ENCODE assay signal across 27 cellular contexts in the genomic region with DNA sequence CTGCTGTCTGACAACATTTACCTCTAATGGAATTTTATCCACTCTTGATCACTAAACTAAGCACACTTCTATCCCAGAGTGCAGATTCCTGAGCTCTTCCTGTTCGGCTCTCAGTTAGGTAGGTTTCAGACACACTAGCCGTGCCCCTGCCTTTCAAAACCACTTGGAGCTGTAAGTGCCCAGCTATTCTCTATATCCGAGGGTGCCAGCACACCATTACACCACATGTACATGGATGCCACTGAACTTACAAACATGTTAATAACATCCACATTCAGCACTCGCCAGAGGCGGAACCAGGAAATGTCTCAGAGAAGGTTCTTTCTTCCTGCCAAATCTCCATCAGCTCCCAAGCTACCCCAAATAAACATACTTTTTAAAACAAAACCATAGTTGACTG.
A peak's percentile ranks its signal among the peaks of the same experiment; 100 is the strongest.
DNase-seq lines count a peak whose midpoint lies in the region; ATAC-seq, FAIRE-seq and TF ChIP-seq lines count a peak whose summit lies in the region.
"Had no signal": no experiment of that assay in that cellular context is flagged by ENCODE, and none has a peak within 500 bp of the region (broad histone marks: within the 10 kb centered on the region; RNA-seq: fewer than 3 reads in every experiment).

No MANE protein-coding gene starts in this region.

- peaks cover 0 to 18% of the 10 kb centered on the region in 2 experiments; a peak in 3 of 5 replicates for H3K4me1 ChIP-seq in K562 (replicated peaks in 1 of 2; ENCODE audit: control insufficient read depth in 2 of 2, insufficient read depth in 2 of 2, low read length in 2 of 2)
- peaks cover 7% of the 10 kb centered on the region for H3K4me1 ChIP-seq in rectal smooth muscle tissue (ENCODE audit: control insufficient read depth, insufficient read depth, low read length)

- 43% methylated on average over 5 of the region's 5 CpGs for WGBS in K562 (ENCODE audit: insufficient coverage, low coverage, missing lambda C conversion rate)

- POLR2A ChIA-PET in K562 (lab: Yijun Ruan, JAX): interaction anchor here (1.0 kb wide), 1 partner anchor 9 kb away, joined by 4 read pairs; no protein-coding TSS in a partner anchor

- no peak overlapping the region for H3K4me2 ChIP-seq in K562 (ENCODE audit: insufficient read depth, low read length)

- H3K27me3 ChIP-seq in K562 (ENCODE audit: control insufficient read depth in 2 of 2, insufficient read depth in 2 of 2, low read length in 2 of 2): peaks cover 3 to 5% of the 10 kb centered on the region in 2 experiments; a peak in 3 of 5 replicates
- H3K27me3 ChIP-seq in rectal smooth muscle tissue (ENCODE audit: control insufficient read depth, insufficient read depth, low read length): no peaks in the 10 kb centered on the region

- TF ChIP-seq CTCF in AG10803 (conservative IDR thresholded peaks at IDR 0.05; ENCODE audit: low read length): no peak
- TF ChIP-seq CTCF in K562 (IDR thresholded peaks at IDR 0.05 in 2 of 3, conservative IDR thresholded peaks at IDR 0.05 in 1 of 3; ENCODE audit: insufficient read depth in 2 of 3, low read depth in 1 of 3, low read length in 3 of 3): no peak
- TF ChIP-seq CTCF in type B pancreatic cell (conservative IDR thresholded peaks at IDR 0.05): no peak

- CTCF ChIA-PET in K562 (lab: Yijun Ruan, JAX; ENCODE audit: low intra/inter-chr PET ratio): no interaction called here

- no peak for TF ChIP-seq RAD21 in K562 (CRISPR knock-in tag; conservative IDR thresholded peaks at IDR 0.05 in 1 of 2, IDR thresholded peaks at IDR 0.05 in 1 of 2)

- no peaks in the 10 kb centered on the region for H3K9me1 ChIP-seq in K562 (ENCODE audit: control insufficient read depth, insufficient read depth, low read length)

- H3K4me3 Mint-ChIP-seq in type B pancreatic cell: no peak overlapping the region
- H3K4me3 Mint-ChIP-seq: activated T-cell treated with anti-CD3 and anti-CD28 coated beads, Interleukin-2, amount 50 U/mL, for 4 hours; HFFc6; stimulated activated naive CD8-positive, alpha-beta T cell treated with anti-CD3 and anti-CD28 coated beads, Interleukin-15, Interleukin-2, amounts not matched to agents 100 ng/mL and 50 ng/mL, for 24 hours had no signal

- H3K36me3 ChIP-seq in K562 (ENCODE audit: control insufficient read depth, insufficient read depth, low read length) (no peaks in the 10 kb centered on the region), rectal smooth muscle tissue (ENCODE audit: control insufficient read depth, insufficient read depth, low read length) (no peaks in the 10 kb centered on the region)
- H3K36me3 ChIP-seq: heart right ventricle, SJSA1 had no signal

- H3K27ac ChIP-seq in K562 (ENCODE audit: extremely low read depth, low read depth, low read length): no peak overlapping the region
- peak overlapping the region; percentile 44 for H3K27ac ChIP-seq in rectal smooth muscle tissue (ENCODE audit: low read depth, low read length)
- H3K27ac ChIP-seq: SJSA1 had no signal

- TF ChIP-seq POLR2A in K562 (conservative IDR thresholded peaks at IDR 0.05): no peak

- H3K4me1 Mint-ChIP-seq in type B pancreatic cell (ENCODE audit: unreplicated experiment): peaks cover 18% of the 10 kb centered on the region

- no peak overlapping the region for H3K27ac Mint-ChIP-seq in type B pancreatic cell
- H3K27ac Mint-ChIP-seq: HFFc6; stimulated activated naive CD8-positive, alpha-beta T cell treated with anti-CD3 and anti-CD28 coated beads, Interleukin-15, Interleukin-2, amounts not matched to agents 100 ng/mL and 50 ng/mL, for 24 hours had no signal

- H3K9ac ChIP-seq in K562 (ENCODE audit: insufficient read depth in 1 of 2, low read depth in 2 of 2, low read length in 2 of 2) (no peak overlapping the region), rectal smooth muscle tissue (ENCODE audit: low read length) (no peak overlapping the region)

- peak; percentile 15 for DNase-seq in AG10803 (ENCODE audit: low read depth)
- no peak for DNase-seq in K562 (ENCODE audit: extremely low read depth in 1 of 4, low spot score in 3 of 4)
- peak; percentile 14 for DNase-seq in fibroblast of peridontal ligament (ENCODE audit: extremely low read depth)
- DNase-seq in type B pancreatic cell (ENCODE audit: extremely low spot score, unreplicated experiment): no peak
- no peak for DNase-seq in activated T-cell treated with anti-CD3 and anti-CD28 coated beads, Interleukin-2, amount 50 U/mL, for 1 hour
- no peak for DNase-seq in DMS114 treated with DMSO at 0.1 percent for 48 hours (lab: John Stamatoyannopoulos, UW; ENCODE audit: unreplicated experiment)
- DNase-seq in NCI-H510A (lab: John Stamatoyannopoulos, UW): no peak
- DNase-seq: activated CD8-positive, alpha-beta memory T cell treated with anti-CD3 and anti-CD28 coated beads for 24 hours; activated naive CD4-positive, alpha-beta T cell; activated T-cell treated with anti-CD3 and anti-CD28 coated beads, Interleukin-2, amount 50 U/mL, for 4 hours; central memory CD4-positive, alpha-beta T cell; DND-41; heart right ventricle; HFFc6; Kasumi-1; NCI-H1048; NCI-H2029; NCI-H446; NK-92 treated with Interleukin-12 subunit alpha and Interleukin-12 subunit beta, amount 100 ng/mL, for 24 hours; retina; T-helper 1 cell had no signal

- H4K20me1 ChIP-seq in K562 (replicated peaks; ENCODE audit: control insufficient read depth, insufficient read depth, low read length): no peaks in the 10 kb centered on the region

- intact Hi-C loops in K562 (cut with micrococcal nuclease): no loop called here

- H3K79me2 ChIP-seq in K562 (ENCODE audit: control insufficient read depth, insufficient read depth, low read length): no peaks in the 10 kb centered on the region

- H2AFZ ChIP-seq in K562 (ENCODE audit: low read depth, low read length): no peak overlapping the region

- H3K9me3 Mint-ChIP-seq in type B pancreatic cell: no peaks in the 10 kb centered on the region
- H3K9me3 Mint-ChIP-seq: activated T-cell treated with anti-CD3 and anti-CD28 coated beads, Interleukin-2, amount 50 U/mL, for 4 hours; HFFc6; stimulated activated naive CD8-positive, alpha-beta T cell treated with anti-CD3 and anti-CD28 coated beads, Interleukin-15, Interleukin-2, amounts not matched to agents 100 ng/mL and 50 ng/mL, for 24 hours had no signal

- H3K9me3 ChIP-seq in K562 (replicated peaks; ENCODE audit: control insufficient read depth, insufficient read depth, low read depth, low read length): no peaks in the 10 kb centered on the region
- H3K9me3 ChIP-seq: heart right ventricle, SJSA1 had no signal

- FAIRE-seq in K562 (lab: Jason Lieb, UNC): no peak
- FAIRE-seq: GM12892, TTC549 had no signal

- no peak overlapping the region for H3K4me3 ChIP-seq in AG10803 (ENCODE audit: low read length)
- no peak overlapping the region for H3K4me3 ChIP-seq in K562
- H3K4me3 ChIP-seq in rectal smooth muscle tissue (ENCODE audit: low read length): no peak overlapping the region
- H3K4me3 ChIP-seq: heart right ventricle, SJSA1 had no signal

- no peaks in the 10 kb centered on the region for H3K36me3 Mint-ChIP-seq in type B pancreatic cell

- ATAC-seq in K562: no peak
- ATAC-seq: activated T-cell treated with anti-CD3 and anti-CD28 coated beads, Interleukin-2, amount 50 U/mL, for 4 hours; Panc1 had no signal

- in situ Hi-C loops in K562 (cut with MboI): no loop called here

- no peak for TF ChIP-seq EP300 in K562 (IDR thresholded peaks at IDR 0.05; ENCODE audit: low read length)

- no TSS peak for BruUV-seq in K562 (replicated peaks; lab: Mats Ljungman, UMichigan)

- H3K27me3 Mint-ChIP-seq in type B pancreatic cell: peaks cover 26% of the 10 kb centered on the region

TF ChIP-seq in K562, 482 proteins besides CTCF, POLR2A, EP300 and RAD21 (continues in another document):
- peak; percentile 60; the same call in 1 of the 2 replicates for TF ChIP-seq ZNF589 (CRISPR knock-in tag; IDR thresholded peaks at IDR 0.05; ENCODE audit: low read depth)
- TF ChIP-seq ILK (tag; IDR thresholded peaks at IDR 0.05; ENCODE audit: borderline replicate concordance, low read depth): no peak
- TF ChIP-seq, protein P1, sequence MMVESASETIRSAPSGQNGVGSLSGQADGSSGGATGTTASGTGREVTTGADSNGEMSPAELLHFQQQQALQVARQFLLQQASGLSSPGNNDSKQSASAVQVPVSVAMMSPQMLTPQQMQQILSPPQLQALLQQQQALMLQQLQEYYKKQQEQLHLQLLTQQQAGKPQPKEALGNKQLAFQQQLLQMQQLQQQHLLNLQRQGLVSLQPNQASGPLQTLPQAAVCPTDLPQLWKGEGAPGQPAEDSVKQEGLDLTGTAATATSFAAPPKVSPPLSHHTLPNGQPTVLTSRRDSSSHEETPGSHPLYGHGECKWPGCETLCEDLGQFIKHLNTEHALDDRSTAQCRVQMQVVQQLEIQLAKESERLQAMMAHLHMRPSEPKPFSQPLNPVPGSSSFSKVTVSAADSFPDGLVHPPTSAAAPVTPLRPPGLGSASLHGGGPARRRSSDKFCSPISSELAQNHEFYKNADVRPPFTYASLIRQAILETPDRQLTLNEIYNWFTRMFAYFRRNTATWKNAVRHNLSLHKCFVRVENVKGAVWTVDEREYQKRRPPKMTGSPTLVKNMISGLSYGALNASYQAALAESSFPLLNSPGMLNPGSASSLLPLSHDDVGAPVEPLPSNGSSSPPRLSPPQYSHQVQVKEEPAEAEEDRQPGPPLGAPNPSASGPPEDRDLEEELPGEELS (CRISPR knock-in tag; IDR thresholded peaks at IDR 0.05; ENCODE audit: borderline replicate concordance): no peak
- TF ChIP-seq PTTG1 (tag; IDR thresholded peaks at IDR 0.05; ENCODE audit: low read depth): no peak
- no peak for TF ChIP-seq ESRRB (CRISPR knock-in tag; IDR thresholded peaks at IDR 0.05; ENCODE audit: borderline replicate concordance)
- TF ChIP-seq ETV6 (IDR thresholded peaks at IDR 0.05; ENCODE audit: borderline replicate concordance in 1 of 2, low read depth in 2 of 2, low read length in 1 of 2): no peak
- no peak for TF ChIP-seq ETV6 (CRISPR knock-in tag; IDR thresholded peaks at IDR 0.05; ENCODE audit: borderline replicate concordance)
- TF ChIP-seq, protein P2, sequence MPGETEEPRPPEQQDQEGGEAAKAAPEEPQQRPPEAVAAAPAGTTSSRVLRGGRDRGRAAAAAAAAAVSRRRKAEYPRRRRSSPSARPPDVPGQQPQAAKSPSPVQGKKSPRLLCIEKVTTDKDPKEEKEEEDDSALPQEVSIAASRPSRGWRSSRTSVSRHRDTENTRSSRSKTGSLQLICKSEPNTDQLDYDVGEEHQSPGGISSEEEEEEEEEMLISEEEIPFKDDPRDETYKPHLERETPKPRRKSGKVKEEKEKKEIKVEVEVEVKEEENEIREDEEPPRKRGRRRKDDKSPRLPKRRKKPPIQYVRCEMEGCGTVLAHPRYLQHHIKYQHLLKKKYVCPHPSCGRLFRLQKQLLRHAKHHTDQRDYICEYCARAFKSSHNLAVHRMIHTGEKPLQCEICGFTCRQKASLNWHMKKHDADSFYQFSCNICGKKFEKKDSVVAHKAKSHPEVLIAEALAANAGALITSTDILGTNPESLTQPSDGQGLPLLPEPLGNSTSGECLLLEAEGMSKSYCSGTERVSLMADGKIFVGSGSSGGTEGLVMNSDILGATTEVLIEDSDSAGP (CRISPR knock-in tag; IDR thresholded peaks at IDR 0.05): no peak
- no peak for TF ChIP-seq WHSC1 (IDR thresholded peaks at IDR 0.05; ENCODE audit: low read length)

Comparison
In these comparisons a context has a peak if more than half of its experiments do, and no peak if none do; other contexts are left out.
1. DNase-seq: peak in AG10803 (single experiment) and fibroblast of peridontal ligament (single experiment); none in K562 (0 of 4), type B pancreatic cell (single experiment), activated T-cell treated with anti-CD3 and anti-CD28 coated beads, Interleukin-2, amount 50 U/mL, for 1 hour (single experiment), DMS114 treated with DMSO at 0.1 percent for 48 hours (single experiment) and NCI-H510A (single experiment).